Comparison of ENCODE assay signal across 27 cellular contexts in the genomic region with DNA sequence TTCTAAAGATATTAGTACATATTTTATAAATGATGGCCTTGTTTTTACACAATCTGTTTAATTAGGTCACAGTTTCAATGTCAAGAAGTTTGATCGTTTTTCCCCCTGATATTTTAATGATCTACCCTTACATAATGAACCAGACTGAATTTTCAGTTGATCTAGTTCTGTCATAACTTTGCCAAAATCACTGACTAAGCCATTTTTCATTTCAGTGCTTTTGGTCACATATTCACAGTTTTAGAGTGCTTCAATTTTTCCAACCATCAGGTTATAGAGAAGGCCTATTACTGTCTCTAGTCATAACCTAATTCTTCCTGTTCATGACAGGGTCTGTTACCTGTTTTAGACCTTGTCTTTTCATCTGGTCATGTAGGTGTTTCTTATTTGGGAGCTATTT.
"Had no signal": no experiment of that assay in that cellular context is flagged by ENCODE, and none has a peak within 500 bp of the region (broad histone marks: within the 10 kb centered on the region; RNA-seq: fewer than 3 reads in every experiment).

No MANE protein-coding gene starts in this region.

- H3K9me3 ChIP-seq: testis, thoracic aorta, thyroid gland, upper lobe of right lung, uterus, vagina had no signal

- H3K36me3 ChIP-seq: stomach, suprapubic skin, thoracic aorta, thyroid gland, tibial artery, tibial nerve, transverse colon, upper lobe of left lung, upper lobe of right lung, uterus, vagina had no signal

- ATAC-seq: stimulated activated effector memory CD8-positive, alpha-beta T cell treated with anti-CD3 and anti-CD28 coated beads, Interleukin-12 subunit alpha, Interleukin-12 subunit beta, amount 100 ng/mL, for 72 hours; stimulated activated memory B cell treated with anti-CD40 and anti-IgM and Interleukin-4, amounts not matched to agents 10 μg/mL and 1 μg/mL and 100 μg/mL, for 72 hours; stimulated activated naive B cell treated with anti-CD40 and anti-IgM and Interleukin-4, amounts not matched to agents 10 μg/mL and 1 μg/mL and 100 μg/mL, for 72 hours; stimulated activated naive CD8-positive, alpha-beta T cell treated with anti-CD3 and anti-CD28 coated beads, Interleukin-15, amount 100 ng/mL, for 72 hours; stimulated activated naive CD8-positive, alpha-beta T cell treated with anti-CD3 and anti-CD28 coated beads, Interleukin-15, Interleukin-2, amounts not matched to agents 100 U/mL and 50 U/mL, for 24 hours; upper lobe of right lung had no signal

- FAIRE-seq: urothelium cell line had no signal

- H3K4me1 ChIP-seq: stomach, suprapubic skin, testis, thyroid gland, tibial artery, tibial nerve, transverse colon, upper lobe of left lung, upper lobe of right lung, uterus, vagina had no signal

- H3K4me3 ChIP-seq: stomach, suprapubic skin, testis, thoracic aorta, thyroid gland, tibial artery, tibial nerve, transverse colon, upper lobe of left lung, upper lobe of right lung, uterus, vagina had no signal

- DNase-seq: stimulated activated CD4-positive, alpha-beta T cell treated with anti-CD3 and anti-CD28 coated beads, Interleukin-2, amount 100 ng/mL, for 48 hours; stimulated activated CD4-positive, alpha-beta T cell treated with anti-CD3 and anti-CD28 coated beads, Interleukin-4, amount 100 ng/mL, for 1 hour; stimulated activated CD4-positive, alpha-beta T cell treated with anti-CD3 and anti-CD28 coated beads, Interleukin-4, amount 100 ng/mL, for 24 hours; stimulated activated CD4-positive, alpha-beta T cell treated with anti-CD3 and anti-CD28 coated beads, Interleukin-4, amount 100 ng/mL, for 4 hours; stimulated activated CD8-positive, alpha-beta memory T cell treated with anti-CD3 and anti-CD28 coated beads, Interleukin-4, amount 100 ng/mL, for 48 hours; stimulated activated naive B cell treated with anti-CD40 and anti-IgM and Interleukin-4, amounts not matched to agents 10 μg/mL and 1 μg/mL and 100 μg/mL, for 72 hours; stimulated activated naive CD4-positive, alpha-beta T cell; stimulated activated naive CD4-positive, alpha-beta T cell treated with Interleukin-2 at 50 U/mL for 16 hours; stimulated activated naive CD8-positive, alpha-beta T cell treated with anti-CD3 and anti-CD28 coated beads, Interleukin-15, amount 100 ng/mL, for 72 hours; stimulated activated naive CD8-positive, alpha-beta T cell treated with anti-CD3 and anti-CD28 coated beads, Interleukin-15, Interleukin-2, amounts not matched to agents 100 U/mL and 50 U/mL, for 24 hours; stomach; substantia nigra; testis; thyroid gland; tibial artery; transverse colon; trophoblast cell; upper lobe of left lung; upper lobe of right lung; uterus had no signal

- H3K27ac ChIP-seq: stomach, suprapubic skin, testis, thoracic aorta, thyroid gland, tibial artery, tibial nerve, transverse colon, upper lobe of left lung, upper lobe of right lung, uterus, vagina had no signal

- H3K27me3 ChIP-seq: stomach, suprapubic skin, testis, thyroid gland, tibial artery, tibial nerve, transverse colon, upper lobe of left lung, upper lobe of right lung, uterus, vagina had no signal
